2 cellular contexts compared by ENCODE assay signal in the genomic region with DNA sequence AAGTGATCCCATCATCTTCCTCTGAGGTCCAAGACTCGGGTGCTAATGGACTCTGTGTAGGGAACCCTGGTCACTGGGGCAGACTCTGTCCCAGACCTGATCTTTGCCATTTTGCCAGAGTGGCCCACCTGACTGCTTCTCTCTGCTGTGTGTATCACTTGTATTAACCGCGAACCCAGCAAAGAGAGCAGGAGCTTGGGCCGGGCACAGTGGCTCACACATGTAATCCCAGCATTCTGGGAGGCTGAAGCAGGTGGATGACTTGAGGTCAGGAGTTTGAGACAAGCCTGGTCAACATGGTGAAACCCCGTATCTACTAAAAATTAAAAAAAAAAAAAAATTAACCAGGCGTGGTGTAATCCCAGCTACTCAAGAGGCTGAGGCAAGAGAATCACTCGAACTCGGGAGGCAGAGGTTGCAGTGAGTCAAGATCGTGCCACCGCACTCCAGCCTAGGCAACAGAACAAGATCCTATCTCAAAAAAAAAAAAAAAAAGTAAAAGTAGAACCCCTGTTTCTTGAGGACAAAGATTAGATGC.
TF ChIP-seq lines count a peak whose summit lies in the region.

No MANE protein-coding gene starts in this region.

TF ChIP-seq in IMR-90, 13 proteins besides CTCF, POLR2A, EP300 and RAD21 (continued from another document):
- TF ChIP-seq, protein P1, sequence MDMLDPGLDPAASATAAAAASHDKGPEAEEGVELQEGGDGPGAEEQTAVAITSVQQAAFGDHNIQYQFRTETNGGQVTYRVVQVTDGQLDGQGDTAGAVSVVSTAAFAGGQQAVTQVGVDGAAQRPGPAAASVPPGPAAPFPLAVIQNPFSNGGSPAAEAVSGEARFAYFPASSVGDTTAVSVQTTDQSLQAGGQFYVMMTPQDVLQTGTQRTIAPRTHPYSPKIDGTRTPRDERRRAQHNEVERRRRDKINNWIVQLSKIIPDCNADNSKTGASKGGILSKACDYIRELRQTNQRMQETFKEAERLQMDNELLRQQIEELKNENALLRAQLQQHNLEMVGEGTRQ (IDR thresholded peaks at IDR 0.05; ENCODE audit: low read depth, low read length): no peak
- no peak for TF ChIP-seq MXI1 (IDR thresholded peaks at IDR 0.05; ENCODE audit: borderline replicate concordance, low read depth, low read length)
- no peak for TF ChIP-seq MAZ (IDR thresholded peaks at IDR 0.05; ENCODE audit: borderline replicate concordance, low read depth, low read length)
- no peak for TF ChIP-seq RFX5 (IDR thresholded peaks at IDR 0.05; ENCODE audit: low read depth, low read length)
- no peak for TF ChIP-seq CHD1 (IDR thresholded peaks at IDR 0.05; ENCODE audit: low read depth, low read length)
- TF ChIP-seq SMC3 (IDR thresholded peaks at IDR 0.05; ENCODE audit: low read depth, low read length): no peak
- TF ChIP-seq, protein P2, sequence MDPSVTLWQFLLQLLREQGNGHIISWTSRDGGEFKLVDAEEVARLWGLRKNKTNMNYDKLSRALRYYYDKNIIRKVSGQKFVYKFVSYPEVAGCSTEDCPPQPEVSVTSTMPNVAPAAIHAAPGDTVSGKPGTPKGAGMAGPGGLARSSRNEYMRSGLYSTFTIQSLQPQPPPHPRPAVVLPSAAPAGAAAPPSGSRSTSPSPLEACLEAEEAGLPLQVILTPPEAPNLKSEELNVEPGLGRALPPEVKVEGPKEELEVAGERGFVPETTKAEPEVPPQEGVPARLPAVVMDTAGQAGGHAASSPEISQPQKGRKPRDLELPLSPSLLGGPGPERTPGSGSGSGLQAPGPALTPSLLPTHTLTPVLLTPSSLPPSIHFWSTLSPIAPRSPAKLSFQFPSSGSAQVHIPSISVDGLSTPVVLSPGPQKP (IDR thresholded peaks at IDR 0.05; ENCODE audit: borderline replicate concordance, low read depth, low read length): no peak
- no peak for TF ChIP-seq NFE2L2 (IDR thresholded peaks at IDR 0.05; ENCODE audit: low read depth, low read length)
- TF ChIP-seq CEBPB (IDR thresholded peaks at IDR 0.05; ENCODE audit: low read depth, low read length): no peak
- no peak for TF ChIP-seq FOS (IDR thresholded peaks at IDR 0.05; ENCODE audit: low read depth, low read length)
- no peak for TF ChIP-seq MAFK (IDR thresholded peaks at IDR 0.05; ENCODE audit: low read depth, low read length)

TF ChIP-seq in WTC11, 78 proteins besides CTCF, POLR2A, EP300 and RAD21 (continued from another document):
- TF ChIP-seq, protein P3, sequence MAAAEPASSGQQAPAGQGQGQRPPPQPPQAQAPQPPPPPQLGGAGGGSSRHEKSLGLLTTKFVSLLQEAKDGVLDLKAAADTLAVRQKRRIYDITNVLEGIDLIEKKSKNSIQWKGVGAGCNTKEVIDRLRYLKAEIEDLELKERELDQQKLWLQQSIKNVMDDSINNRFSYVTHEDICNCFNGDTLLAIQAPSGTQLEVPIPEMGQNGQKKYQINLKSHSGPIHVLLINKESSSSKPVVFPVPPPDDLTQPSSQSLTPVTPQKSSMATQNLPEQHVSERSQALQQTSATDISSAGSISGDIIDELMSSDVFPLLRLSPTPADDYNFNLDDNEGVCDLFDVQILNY (CRISPR knock-in tag; IDR thresholded peaks at IDR 0.05): no peak
- no peak for TF ChIP-seq CBFB (CRISPR knock-in tag; IDR thresholded peaks at IDR 0.05; ENCODE audit: low read depth)
- TF ChIP-seq, protein P4, sequence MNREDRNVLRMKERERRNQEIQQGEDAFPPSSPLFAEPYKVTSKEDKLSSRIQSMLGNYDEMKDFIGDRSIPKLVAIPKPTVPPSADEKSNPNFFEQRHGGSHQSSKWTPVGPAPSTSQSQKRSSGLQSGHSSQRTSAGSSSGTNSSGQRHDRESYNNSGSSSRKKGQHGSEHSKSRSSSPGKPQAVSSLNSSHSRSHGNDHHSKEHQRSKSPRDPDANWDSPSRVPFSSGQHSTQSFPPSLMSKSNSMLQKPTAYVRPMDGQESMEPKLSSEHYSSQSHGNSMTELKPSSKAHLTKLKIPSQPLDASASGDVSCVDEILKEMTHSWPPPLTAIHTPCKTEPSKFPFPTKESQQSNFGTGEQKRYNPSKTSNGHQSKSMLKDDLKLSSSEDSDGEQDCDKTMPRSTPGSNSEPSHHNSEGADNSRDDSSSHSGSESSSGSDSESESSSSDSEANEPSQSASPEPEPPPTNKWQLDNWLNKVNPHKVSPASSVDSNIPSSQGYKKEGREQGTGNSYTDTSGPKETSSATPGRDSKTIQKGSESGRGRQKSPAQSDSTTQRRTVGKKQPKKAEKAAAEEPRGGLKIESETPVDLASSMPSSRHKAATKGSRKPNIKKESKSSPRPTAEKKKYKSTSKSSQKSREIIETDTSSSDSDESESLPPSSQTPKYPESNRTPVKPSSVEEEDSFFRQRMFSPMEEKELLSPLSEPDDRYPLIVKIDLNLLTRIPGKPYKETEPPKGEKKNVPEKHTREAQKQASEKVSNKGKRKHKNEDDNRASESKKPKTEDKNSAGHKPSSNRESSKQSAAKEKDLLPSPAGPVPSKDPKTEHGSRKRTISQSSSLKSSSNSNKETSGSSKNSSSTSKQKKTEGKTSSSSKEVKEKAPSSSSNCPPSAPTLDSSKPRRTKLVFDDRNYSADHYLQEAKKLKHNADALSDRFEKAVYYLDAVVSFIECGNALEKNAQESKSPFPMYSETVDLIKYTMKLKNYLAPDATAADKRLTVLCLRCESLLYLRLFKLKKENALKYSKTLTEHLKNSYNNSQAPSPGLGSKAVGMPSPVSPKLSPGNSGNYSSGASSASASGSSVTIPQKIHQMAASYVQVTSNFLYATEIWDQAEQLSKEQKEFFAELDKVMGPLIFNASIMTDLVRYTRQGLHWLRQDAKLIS (CRISPR knock-in tag; IDR thresholded peaks at IDR 0.05; ENCODE audit: borderline replicate concordance): no peak
- no peak for TF ChIP-seq ZNF232 (CRISPR knock-in tag; IDR thresholded peaks at IDR 0.05)
- TF ChIP-seq, protein P5, sequence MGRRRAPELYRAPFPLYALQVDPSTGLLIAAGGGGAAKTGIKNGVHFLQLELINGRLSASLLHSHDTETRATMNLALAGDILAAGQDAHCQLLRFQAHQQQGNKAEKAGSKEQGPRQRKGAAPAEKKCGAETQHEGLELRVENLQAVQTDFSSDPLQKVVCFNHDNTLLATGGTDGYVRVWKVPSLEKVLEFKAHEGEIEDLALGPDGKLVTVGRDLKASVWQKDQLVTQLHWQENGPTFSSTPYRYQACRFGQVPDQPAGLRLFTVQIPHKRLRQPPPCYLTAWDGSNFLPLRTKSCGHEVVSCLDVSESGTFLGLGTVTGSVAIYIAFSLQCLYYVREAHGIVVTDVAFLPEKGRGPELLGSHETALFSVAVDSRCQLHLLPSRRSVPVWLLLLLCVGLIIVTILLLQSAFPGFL (CRISPR knock-in tag; IDR thresholded peaks at IDR 0.05; ENCODE audit: borderline replicate concordance): no peak
- no peak for TF ChIP-seq GTF2I (CRISPR knock-in tag; conservative IDR thresholded peaks at IDR 0.05)
- no peak for TF ChIP-seq ZNF416 (CRISPR knock-in tag; IDR thresholded peaks at IDR 0.05)
- TF ChIP-seq, protein P6, sequence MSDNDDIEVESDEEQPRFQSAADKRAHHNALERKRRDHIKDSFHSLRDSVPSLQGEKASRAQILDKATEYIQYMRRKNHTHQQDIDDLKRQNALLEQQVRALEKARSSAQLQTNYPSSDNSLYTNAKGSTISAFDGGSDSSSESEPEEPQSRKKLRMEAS (CRISPR knock-in tag; IDR thresholded peaks at IDR 0.05): no peak
- no peak for TF ChIP-seq EMX1 (CRISPR knock-in tag; IDR thresholded peaks at IDR 0.05)
- no peak for TF ChIP-seq ESRRA (CRISPR knock-in tag; IDR thresholded peaks at IDR 0.05; ENCODE audit: borderline replicate concordance)
- TF ChIP-seq OVOL2 (CRISPR knock-in tag; IDR thresholded peaks at IDR 0.05; ENCODE audit: borderline replicate concordance): no peak
- TF ChIP-seq RELA (CRISPR knock-in tag; IDR thresholded peaks at IDR 0.05; ENCODE audit: borderline replicate concordance): no peak
- TF ChIP-seq, protein P7, sequence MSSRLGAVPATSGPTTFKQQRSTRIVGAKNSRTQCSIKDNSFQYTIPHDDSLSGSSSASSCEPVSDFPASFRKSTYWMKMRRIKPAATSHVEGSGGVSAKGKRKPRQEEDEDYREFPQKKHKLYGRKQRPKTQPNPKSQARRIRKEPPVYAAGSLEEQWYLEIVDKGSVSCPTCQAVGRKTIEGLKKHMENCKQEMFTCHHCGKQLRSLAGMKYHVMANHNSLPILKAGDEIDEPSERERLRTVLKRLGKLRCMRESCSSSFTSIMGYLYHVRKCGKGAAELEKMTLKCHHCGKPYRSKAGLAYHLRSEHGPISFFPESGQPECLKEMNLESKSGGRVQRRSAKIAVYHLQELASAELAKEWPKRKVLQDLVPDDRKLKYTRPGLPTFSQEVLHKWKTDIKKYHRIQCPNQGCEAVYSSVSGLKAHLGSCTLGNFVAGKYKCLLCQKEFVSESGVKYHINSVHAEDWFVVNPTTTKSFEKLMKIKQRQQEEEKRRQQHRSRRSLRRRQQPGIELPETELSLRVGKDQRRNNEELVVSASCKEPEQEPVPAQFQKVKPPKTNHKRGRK (CRISPR knock-in tag; IDR thresholded peaks at IDR 0.05; ENCODE audit: borderline replicate concordance): no peak
